1 cellular context compared by ENCODE assay signal in genomic region chr7:82805527-82805960, GRCh38.
TF ChIP-seq lines count a peak whose summit lies in the region.

No MANE protein-coding gene starts in this region.

TF ChIP-seq in HEK293, 187 proteins besides CTCF, POLR2A, EP300 and RAD21 (continued from another document):
- 0 out of 2 replicates have a peak, but pooled peaks have one; percentile 37 for TF ChIP-seq ZNF660 (tag by site-specific recombination; IDR thresholded peaks at IDR 0.05)
- TF ChIP-seq GLIS2 (tag by site-specific recombination; IDR thresholded peaks at IDR 0.05) = no peak
- TF ChIP-seq ZBTB17 (tag by site-specific recombination; IDR thresholded peaks at IDR 0.05) = peak; percentile 43; the same call in 1 of the 2 replicates
- no peak for TF ChIP-seq ZNF114 (tag by site-specific recombination; IDR thresholded peaks at IDR 0.05)
- TF ChIP-seq ZNF768 (tag by site-specific recombination; IDR thresholded peaks at IDR 0.05) = no peak
- TF ChIP-seq ZNF777 (tag by site-specific recombination; IDR thresholded peaks at IDR 0.05; ENCODE audit: borderline replicate concordance) = no peak
TF ChIP-seq in HEK293: peak in this region for 2.
